In genomic region chr17:76501827-76502307, GRCh38 we compare ENCODE assay signal across 9 cellular contexts. TPM values are rescaled to one million over a fixed set of nuclear protein-coding genes. Genes with fewer than 3 reads are reported as not detected.
DNase-seq lines count a peak whose midpoint lies in the region; ATAC-seq and TF ChIP-seq lines count a peak whose summit lies in the region.
"Had no signal": no experiment of that assay in that cellular context is flagged by ENCODE, and none has a peak within 500 bp of the region (broad histone marks: within the 10 kb centered on the region; RNA-seq: fewer than 3 reads in every experiment).

No MANE protein-coding gene starts in this region.

- no peaks in the 10 kb centered on the region for H3K27me3 Mint-ChIP-seq in activated CD4-positive, alpha-beta T cell treated with anti-CD3 and anti-CD28 coated beads for 36 hours

- H3K4me1 ChIP-seq in left lung: peaks cover 31 to 69% of the 10 kb centered on the region in 2 donors

- H3K27ac ChIP-seq in angular gyrus (ENCODE audit: low read depth, low read length): peak overlapping the region; percentile 30
- H3K27ac ChIP-seq in left lung: peak overlapping the region; percentile 79 to 87
- peak overlapping the region; percentile 60 for H3K27ac ChIP-seq in substantia nigra (ENCODE audit: low read depth, low read length, poor library complexity, severe bottlenecking)

- no peaks in the 10 kb centered on the region for H3K9me3 ChIP-seq in left lung

- peaks cover 0 to 3% of the 10 kb centered on the region in 2 donors for H3K27me3 ChIP-seq in left lung

- TF ChIP-seq CTCF in left lung (IDR thresholded peaks at IDR 0.05): no peak

- H3K36me3 ChIP-seq in left lung: no peaks in the 10 kb centered on the region

- no peak for DNase-seq in activated CD4-positive, alpha-beta T cell treated with anti-CD3 and anti-CD28 coated beads for 36 hours
- no peak for DNase-seq in activated CD4-positive, alpha-beta T cell treated with anti-CD3 and anti-CD28 coated beads, Interleukin-2, amount 50 U/mL, for 1 hour
- no peak for DNase-seq in left lung
- no peak for DNase-seq in substantia nigra (lab: John Stamatoyannopoulos, UW)
- DNase-seq in NCI-H146 treated with DMSO at 0.1 percent for 48 hours (lab: John Stamatoyannopoulos, UW; ENCODE audit: unreplicated experiment): no peak

- no peak for ATAC-seq in activated CD4-positive, alpha-beta T cell treated with anti-CD3 and anti-CD28 coated beads for 36 hours
- ATAC-seq in left lung (no peak), HG02678 (IDR thresholded peaks at IDR 0.05; ENCODE audit: unreplicated experiment) (no peak), GM21717 (IDR thresholded peaks at IDR 0.05; ENCODE audit: unreplicated experiment) (no peak)

- H3K4me1 Mint-ChIP-seq in activated CD4-positive, alpha-beta T cell treated with anti-CD3 and anti-CD28 coated beads for 36 hours: peaks cover 36% of the 10 kb centered on the region

- H3K36me3 Mint-ChIP-seq in activated CD4-positive, alpha-beta T cell treated with anti-CD3 and anti-CD28 coated beads for 36 hours (ENCODE audit: low read depth): peaks cover 2% of the 10 kb centered on the region

- peak overlapping the region; percentile 87 for H3K4me3 Mint-ChIP-seq in activated CD4-positive, alpha-beta T cell treated with anti-CD3 and anti-CD28 coated beads for 36 hours

- no peaks in the 10 kb centered on the region for H3K9me3 Mint-ChIP-seq in activated CD4-positive, alpha-beta T cell treated with anti-CD3 and anti-CD28 coated beads for 36 hours (ENCODE audit: low read depth)

- CTCF ChIA-PET in activated CD4-positive, alpha-beta T cell treated with anti-CD3 and anti-CD28 coated beads for 36 hours (lab: Charles Lee): interaction anchor here (0.9 to 2.2 kb wide), 12 partner anchors 9 to 104 kb away, joined by 3 to 11 read pairs (median 4); partner anchors contain the start of gene AANAT

- H3K27ac Mint-ChIP-seq in activated CD4-positive, alpha-beta T cell treated with anti-CD3 and anti-CD28 coated beads for 36 hours: peak overlapping the region; percentile 94

- intact Hi-C loops in activated CD4-positive, alpha-beta T cell treated with anti-CD3 and anti-CD28 coated beads for 36 hours (cut with DNase I, micrococcal nuclease): loop anchor here (1.0 to 10.0 kb wide), 9 partner anchors 9 to 986 kb away; partner anchors contain the start of genes ACOX1 (in 1 of the 2), EXOC7 (in 1 of the 2), PRPSAP1 (in 1 of the 2) and SPHK1 (in 1 of the 2)
- intact Hi-C loops in left lung (cut with DNase I): no loop called here

- POLR2A ChIA-PET in activated CD4-positive, alpha-beta T cell treated with anti-CD3 and anti-CD28 coated beads for 36 hours (lab: Charles Lee): interaction anchor here (1.1 kb wide), 1 partner anchor 13 kb away, joined by 3 read pairs; no protein-coding TSS in a partner anchor

- H3K4me3 ChIP-seq in left lung: peak overlapping the region; percentile 73 to 80

RNA-seq across cellular contexts. Expression of gene RHBDF2, which starts 0.6 kb away (rescaled TPM):
- total RNA-seq in activated CD4-positive, alpha-beta T cell treated with anti-CD3 and anti-CD28 coated beads for 36 hours: 10 to 100 TPM; 23.9 to 28.4 TPM
- total RNA-seq in left lung: 10 to 100 TPM; 24.9 to 61.7 TPM

RNA-seq across cellular contexts. Expression of gene AANAT, which starts 34.5 kb away (rescaled TPM):
- total RNA-seq in activated CD4-positive, alpha-beta T cell treated with anti-CD3 and anti-CD28 coated beads for 36 hours: under 1 TPM in 1 of 2 experiments, not detected in 1; 0.16 TPM
- not detected for total RNA-seq in left lung
- total RNA-seq: RPMI7951 had no signal

RNA-seq across cellular contexts. Expression of gene CYGB, which starts 35.6 kb away (rescaled TPM):
- not detected for total RNA-seq in activated CD4-positive, alpha-beta T cell treated with anti-CD3 and anti-CD28 coated beads for 36 hours
- total RNA-seq in left lung: 10 to 100 TPM; 10.2 to 13.7 TPM

RNA-seq across cellular contexts. Expression of gene PRCD, which starts 38.0 kb away (rescaled TPM):
- total RNA-seq in activated CD4-positive, alpha-beta T cell treated with anti-CD3 and anti-CD28 coated beads for 36 hours: not detected
- 1 to 10 TPM; 1.3 to 2.9 TPM for total RNA-seq in left lung

RNA-seq across cellular contexts. Expression of gene UBE2O, which starts 48.9 kb away (rescaled TPM):
- total RNA-seq in activated CD4-positive, alpha-beta T cell treated with anti-CD3 and anti-CD28 coated beads for 36 hours: 10 to 100 TPM; 28.1 to 30.7 TPM
- 10 to 100 TPM; 20.1 to 23.2 TPM for total RNA-seq in left lung

Comparison
In these comparisons a context has a peak if more than half of its experiments do, and no peak if none do; other contexts are left out.
1. H3K27ac ChIP-seq: peak in every context shown above with its lines; median percentile 83 in left lung; 60 in substantia nigra; 30 in angular gyrus.
2. RNA of gene CYGB, which starts 35.6 kb away (total RNA-seq): 10.2 to 13.7 TPM in left lung; not detected in activated CD4-positive, alpha-beta T cell treated with anti-CD3 and anti-CD28 coated beads for 36 hours; every median in the first group is over 10 times any median in the second.
3. intact Hi-C loops: an anchor here in activated CD4-positive, alpha-beta T cell treated with anti-CD3 and anti-CD28 coated beads for 36 hours (1.0 to 10.0 kb wide); none called in left lung.